2 cellular contexts compared by ENCODE assay signal in genomic region chr11:65653229-65654225, GRCh38.
A peak's percentile ranks its signal among the peaks of the same experiment; 100 is the strongest.
TF ChIP-seq lines count a peak whose summit lies in the region.

No MANE protein-coding gene starts in this region.

TF ChIP-seq in A549, 52 proteins besides CTCF, POLR2A, EP300 and RAD21:
- no peak; the same call in 1 of the 2 replicates for TF ChIP-seq REST (IDR thresholded peaks at IDR 0.05)
- TF ChIP-seq NR3C1 (IDR thresholded peaks at IDR 0.05), result no peak
- TF ChIP-seq JUNB (IDR thresholded peaks at IDR 0.05), result no peak
- no peak for TF ChIP-seq MAZ (IDR thresholded peaks at IDR 0.05; ENCODE audit: borderline replicate concordance, low read depth, low read length)
- no peak for TF ChIP-seq NPAS2 (CRISPR knock-in tag; IDR thresholded peaks at IDR 0.05; ENCODE audit: borderline replicate concordance)
- 0 out of 2 replicates have a peak, but pooled peaks have one; percentile 32 for TF ChIP-seq HOXB13 (CRISPR knock-in tag; IDR thresholded peaks at IDR 0.05; ENCODE audit: low read depth)
- TF ChIP-seq CBX2 (IDR thresholded peaks at IDR 0.05; ENCODE audit: borderline replicate concordance, low read depth), result no peak
- TF ChIP-seq FOSB (CRISPR knock-in tag; IDR thresholded peaks at IDR 0.05), result no peak; the same call in 1 of the 2 replicates
- TF ChIP-seq CEBPB (IDR thresholded peaks at IDR 0.05), result no peak
- 0 out of 2 replicates have a peak, but pooled peaks have one; percentile 15 for TF ChIP-seq EHF (CRISPR knock-in tag; IDR thresholded peaks at IDR 0.05)
- no peak for TF ChIP-seq TP53 (CRISPR knock-in tag; IDR thresholded peaks at IDR 0.05)
- no peak for TF ChIP-seq ZNF302 (CRISPR knock-in tag; IDR thresholded peaks at IDR 0.05)
- no peak for TF ChIP-seq USF2 (IDR thresholded peaks at IDR 0.05)
- TF ChIP-seq NFE2L2 (conservative IDR thresholded peaks at IDR 0.05; ENCODE audit: low read length), result no peak
- TF ChIP-seq ESRRA (IDR thresholded peaks at IDR 0.05; ENCODE audit: borderline replicate concordance, low read length), result no peak
- TF ChIP-seq HDAC2 (IDR thresholded peaks at IDR 0.05), result no peak
- TF ChIP-seq RNF2 (IDR thresholded peaks at IDR 0.05; ENCODE audit: borderline replicate concordance, low read depth), result no peak
- TF ChIP-seq PHF8 (IDR thresholded peaks at IDR 0.05; ENCODE audit: borderline replicate concordance, low read depth), result no peak
- TF ChIP-seq HOXA7 (CRISPR knock-in tag; IDR thresholded peaks at IDR 0.05), result peak; percentile 55; the same call in 1 of the 2 replicates
- TF ChIP-seq FOXS1 (CRISPR knock-in tag; IDR thresholded peaks at IDR 0.05), result no peak
- TF ChIP-seq POLR2AphosphoS2 (conservative IDR thresholded peaks at IDR 0.05; ENCODE audit: low read length), result 0 out of 2 replicates have a peak, but pooled peaks have one; percentile 15
- TF ChIP-seq ZSCAN20 (CRISPR knock-in tag; IDR thresholded peaks at IDR 0.05), result no peak
- TF ChIP-seq ZC3H11A (IDR thresholded peaks at IDR 0.05), result no peak
- no peak for TF ChIP-seq HES2 (IDR thresholded peaks at IDR 0.05)
- TF ChIP-seq PBX3 (IDR thresholded peaks at IDR 0.05), result no peak
- no peak for TF ChIP-seq E2F6 (IDR thresholded peaks at IDR 0.05; ENCODE audit: borderline replicate concordance, low read depth)
- TF ChIP-seq JUN (IDR thresholded peaks at IDR 0.05), result peak in 1 of 2 experiments; percentile 10; a peak in 1 of 5 replicates

TF ChIP-seq in GM23338, 12 proteins besides CTCF, POLR2A, EP300 and RAD21:
- TF ChIP-seq ZNF114 (CRISPR knock-in tag; IDR thresholded peaks at IDR 0.05) (no peak), ZNF331 (CRISPR knock-in tag; IDR thresholded peaks at IDR 0.05; ENCODE audit: low read depth) (no peak), CREB1 (CRISPR knock-in tag; IDR thresholded peaks at IDR 0.05; ENCODE audit: low read depth) (no peak; the same call in 1 of the 2 replicates), REST (IDR thresholded peaks at IDR 0.05; ENCODE audit: unreplicated experiment) (no peak), EZH2 (IDR thresholded peaks at IDR 0.05; ENCODE audit: low read depth, unreplicated experiment) (no peak), EZH2phosphoT487 (IDR thresholded peaks at IDR 0.05; ENCODE audit: unreplicated experiment) (no peak), NANOG (IDR thresholded peaks at IDR 0.05; ENCODE audit: borderline replicate concordance) (no peak), POLR2AphosphoS5 (IDR thresholded peaks at IDR 0.05; ENCODE audit: low read depth) (no peak), ETS1 (IDR thresholded peaks at IDR 0.05) (no peak), ZNF462 (CRISPR knock-in tag; IDR thresholded peaks at IDR 0.05) (no peak), STAT1 (IDR thresholded peaks at IDR 0.05; ENCODE audit: unreplicated experiment) (no peak), JUNB (IDR thresholded peaks at IDR 0.05; ENCODE audit: unreplicated experiment) (no peak)
